1 cellular context compared by ENCODE assay signal in genomic region chr3:159234306-159234705, GRCh38.
TF ChIP-seq lines count a peak whose summit lies in the region.

No MANE protein-coding gene starts in this region.

TF ChIP-seq in IMR-90, 13 proteins besides CTCF, POLR2A, EP300 and RAD21:
- TF ChIP-seq SMC3 (IDR thresholded peaks at IDR 0.05; ENCODE audit: low read depth, low read length) = no peak
- no peak for TF ChIP-seq BHLHE40 (IDR thresholded peaks at IDR 0.05; ENCODE audit: low read depth, low read length)
- TF ChIP-seq NFE2L2 (IDR thresholded peaks at IDR 0.05; ENCODE audit: low read depth, low read length) = no peak
- TF ChIP-seq FOS (IDR thresholded peaks at IDR 0.05; ENCODE audit: low read depth, low read length) = no peak
- no peak for TF ChIP-seq RFX5 (IDR thresholded peaks at IDR 0.05; ENCODE audit: low read depth, low read length)
- no peak for TF ChIP-seq RCOR1 (IDR thresholded peaks at IDR 0.05; ENCODE audit: insufficient replicate concordance, low read length)
- TF ChIP-seq MAZ (IDR thresholded peaks at IDR 0.05; ENCODE audit: borderline replicate concordance, low read depth, low read length) = no peak
- TF ChIP-seq CEBPB (IDR thresholded peaks at IDR 0.05; ENCODE audit: low read depth, low read length) = no peak
- TF ChIP-seq USF2 (IDR thresholded peaks at IDR 0.05; ENCODE audit: low read depth, low read length) = no peak
- no peak for TF ChIP-seq MAFK (IDR thresholded peaks at IDR 0.05; ENCODE audit: low read depth, low read length)
- no peak for TF ChIP-seq CHD1 (IDR thresholded peaks at IDR 0.05; ENCODE audit: low read depth, low read length)
- TF ChIP-seq MXI1 (IDR thresholded peaks at IDR 0.05; ENCODE audit: borderline replicate concordance, low read depth, low read length) = no peak
